ENCODE assay signal across 11 cellular contexts in genomic region chr22:23892626-23893445, GRCh38. TPM values are rescaled to one million over a fixed set of nuclear protein-coding genes. Genes with fewer than 3 reads are reported as not detected.
A peak's percentile ranks its signal among the peaks of the same experiment; 100 is the strongest.
DNase-seq lines count a peak whose midpoint lies in the region; ATAC-seq and TF ChIP-seq lines count a peak whose summit lies in the region.
"Had no signal": no experiment of that assay in that cellular context is flagged by ENCODE, and none has a peak within 500 bp of the region (broad histone marks: within the 10 kb centered on the region; RNA-seq: fewer than 3 reads in every experiment).

No MANE protein-coding gene starts in this region.

- peak overlapping the region; percentile 90 for H3K4me3 ChIP-seq in neural cell (ENCODE audit: low read length)

- H3K27ac Mint-ChIP-seq in Calu3 (ENCODE audit: unreplicated experiment) (peak overlapping the region; percentile 98), brain (peak overlapping the region; percentile 76 to 99 (median 98))

- H3K36me3 Mint-ChIP-seq in Calu3 (ENCODE audit: insufficient read depth, unreplicated experiment) (peaks cover 68% of the 10 kb centered on the region), brain (peaks cover 24% of the 10 kb centered on the region)

- no peaks in the 10 kb centered on the region for H3K79me2 ChIP-seq in neural cell (replicated peaks; ENCODE audit: insufficient read depth, low read length)

- no TSS peak for BruUV-seq in Calu3 (replicated peaks; lab: Mats Ljungman, UMichigan)

- no peaks in the 10 kb centered on the region for H3K9me2 ChIP-seq in neural cell (ENCODE audit: insufficient read depth, low read length)

- no peaks in the 10 kb centered on the region for H3K27me3 ChIP-seq in neural cell (ENCODE audit: insufficient read depth, low read depth, low read length)
- H3K27me3 ChIP-seq: SJSA1 had no signal

- TF ChIP-seq CTCF in Calu3 (IDR thresholded peaks at IDR 0.05; ENCODE audit: unreplicated experiment) (no peak), brain (conservative IDR thresholded peaks at IDR 0.05) (no peak), neural cell (IDR thresholded peaks at IDR 0.05; ENCODE audit: poor library complexity, severe bottlenecking) (no peak)

- H3K9me3 Mint-ChIP-seq in Calu3 (ENCODE audit: low read depth, unreplicated experiment), result no peaks in the 10 kb centered on the region
- H3K9me3 Mint-ChIP-seq in brain, result peaks cover 0 to 5% (median 0%) of the 10 kb centered on the region in 5 experiments

- in situ Hi-C loops in G401 (cut with HindIII; ENCODE audit: low sequenced_read_pairs), result no loop called here

- H3K9me3 ChIP-seq in KOPT-K1 (ENCODE audit: insufficient read depth, low read length, poor library complexity, severe bottlenecking) (no peaks in the 10 kb centered on the region), neural cell (ENCODE audit: low read length) (no peaks in the 10 kb centered on the region)
- H3K9me3 ChIP-seq: SJSA1 had no signal

- H3K27me3 Mint-ChIP-seq in Calu3 (ENCODE audit: unreplicated experiment) (no peaks in the 10 kb centered on the region), brain (peaks cover 11% of the 10 kb centered on the region)

- intact Hi-C loops in Calu3 (cut with micrococcal nuclease; ENCODE audit: unreplicated experiment), result no loop called here

- H2AFZ ChIP-seq in neural cell (ENCODE audit: low read depth, low read length), result no peak overlapping the region

- ATAC-seq in GM18498 (IDR thresholded peaks at IDR 0.05; ENCODE audit: unreplicated experiment), result no peak

- TF ChIP-seq RAD21 in neural cell (conservative IDR thresholded peaks at IDR 0.05), result no peak

- no peaks in the 10 kb centered on the region for H3F3A ChIP-seq in neural cell (ENCODE audit: insufficient read depth, low read length, poor library complexity, severe bottlenecking)

- H4K20me1 ChIP-seq in neural cell (ENCODE audit: insufficient read depth), result no peaks in the 10 kb centered on the region

- H3K9ac ChIP-seq in neural cell (ENCODE audit: low read length), result peak overlapping the region; percentile 96

- H3K4me1 Mint-ChIP-seq in Calu3 (ENCODE audit: low read depth, unreplicated experiment), result peaks cover 24% of the 10 kb centered on the region
- peaks cover 51% of the 10 kb centered on the region for H3K4me1 Mint-ChIP-seq in brain

- TF ChIP-seq EP300 in neural cell (conservative IDR thresholded peaks at IDR 0.05; ENCODE audit: poor library complexity, severe bottlenecking), result no peak

- no peak overlapping the region for H3K4me2 ChIP-seq in neural cell (ENCODE audit: low read length)

- CTCF ChIA-PET in Calu3 (lab: Charles Lee), result interaction anchor here (1.8 kb wide), 1 partner anchor 12 kb away, joined by 8 read pairs; no protein-coding TSS in a partner anchor

- H3K4me3 Mint-ChIP-seq in Calu3 (ENCODE audit: low read depth, unreplicated experiment), result peak overlapping the region; percentile 92
- peak overlapping the region; percentile 92 to 96 (median 93) for H3K4me3 Mint-ChIP-seq in brain

- H3K27ac ChIP-seq in KOPT-K1 (ENCODE audit: low read depth, low read length, poor library complexity, severe bottlenecking), result peak overlapping the region; percentile 81
- H3K27ac ChIP-seq in neural cell (ENCODE audit: low read length), result peak overlapping the region; percentile 92

- DNase-seq in Calu3, result no peak
- no peak for DNase-seq in G401 (ENCODE audit: low spot score)
- DNase-seq in HT-29 (ENCODE audit: low spot score), result no peak
- DNase-seq in DMS153 (lab: John Stamatoyannopoulos, UW), result no peak
- DNase-seq: cortex of kidney, hypothalamus had no signal

- peaks cover 28% of the 10 kb centered on the region for H3K36me3 ChIP-seq in KOPT-K1 (ENCODE audit: insufficient read depth, low read length)
- no peaks in the 10 kb centered on the region for H3K36me3 ChIP-seq in neural cell (ENCODE audit: insufficient read depth, low read length)

TF ChIP-seq in neural cell, 6 proteins besides CTCF, POLR2A, EP300 and RAD21:
- TF ChIP-seq REST (IDR thresholded peaks at IDR 0.05; ENCODE audit: borderline replicate concordance) (no peak), EZH2 (IDR thresholded peaks at IDR 0.05; ENCODE audit: borderline replicate concordance, insufficient read depth, low read length, poor library complexity, severe bottlenecking) (no peak), POLR2AphosphoS5 (IDR thresholded peaks at IDR 0.05) (no peak)
TF ChIP-seq in neural cell: peak in this region for 0.

RNA-seq across cellular contexts. Expression of gene MIF, which starts 1.3 kb away (rescaled TPM):
- total RNA-seq in Calu3 (2022), result 669 and 679 TPM in 2 replicates
- 583 TPM for polyA plus RNA-seq in brain (ENCODE audit: insufficient read depth, low read depth, low replicate concordance)
- polyA plus RNA-seq in neural cell, result 369 and 421 TPM in 2 replicates
- polyA minus RNA-seq in neural cell, result 79.4 and 96.2 TPM in 2 replicates
- total RNA-seq in G401 (2014; rRNA removed; shearing (Covaris generic)), result not detected in 2 replicates
- 875 and 977 TPM in 2 replicates for total RNA-seq in HT-29 (2014; rRNA removed; shearing (Covaris generic))

RNA-seq across cellular contexts. Expression of gene SLC2A11, which starts 35.2 kb away (rescaled TPM):
- 18.9 and 32.8 TPM in 2 replicates for total RNA-seq in Calu3 (2022)
- polyA plus RNA-seq in brain (ENCODE audit: insufficient read depth, low read depth, low replicate concordance), result 21.1 TPM
- polyA plus RNA-seq in neural cell, result 45.7 and 48.6 TPM in 2 replicates
- polyA minus RNA-seq in neural cell, result 45.5 and 51.1 TPM in 2 replicates
- total RNA-seq in G401 (2014; rRNA removed; shearing (Covaris generic)), result not detected in 2 replicates
- total RNA-seq in HT-29 (2014; rRNA removed; shearing (Covaris generic)), result 7.7 and 9.7 TPM in 2 replicates

RNA-seq across cellular contexts. Expression of gene DERL3, which starts 54.0 kb away (rescaled TPM):
- 2.9 and 3.7 TPM in 2 replicates for total RNA-seq in Calu3 (2022)
- 3.1 TPM for polyA plus RNA-seq in brain (ENCODE audit: insufficient read depth, low read depth, low replicate concordance)
- 0.84 and 1.4 TPM in 2 replicates for polyA plus RNA-seq in neural cell
- polyA minus RNA-seq in neural cell, result 0.24 TPM in 1 of 2 replicates, not detected in the other
- not detected in 2 replicates for total RNA-seq in G401 (2014; rRNA removed; shearing (Covaris generic))
- total RNA-seq in HT-29 (2014; rRNA removed; shearing (Covaris generic)), result 0.79 and 0.91 TPM in 2 replicates
- total RNA-seq: SJSA1 had no signal

Comparison
In these comparisons a context has a peak if more than half of its experiments do, and no peak if none do; other contexts are left out.
1. RNA of gene MIF, which starts 1.3 kb away (total RNA-seq): 875 to 977 TPM in HT-29 and 669 to 679 TPM in Calu3; not detected in G401; every median in the first group is over 100 times any median in the second.